In the genomic region with DNA sequence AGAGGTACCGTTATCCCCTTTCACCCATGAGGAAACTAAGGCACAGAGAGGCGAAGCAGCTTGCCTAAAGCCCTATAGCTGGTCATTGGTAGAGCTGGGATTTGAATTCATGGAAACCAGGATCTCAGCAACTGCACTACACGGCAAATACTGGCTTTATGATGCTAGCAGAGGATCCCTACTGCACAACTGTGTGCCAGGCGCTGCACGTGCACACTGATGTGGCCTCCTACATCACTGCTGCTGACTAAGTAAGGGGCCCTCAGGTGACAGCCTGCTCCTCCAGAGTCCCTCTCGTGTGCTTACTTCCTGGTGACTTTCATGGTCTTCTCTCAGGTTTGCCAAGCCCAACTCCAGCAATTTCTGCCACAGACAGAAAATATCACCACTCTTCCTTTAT, we compare ENCODE assay signal across 25 cellular contexts.
"Had no signal": no experiment of that assay in that cellular context is flagged by ENCODE, and none has a peak within 500 bp of the region (broad histone marks: within the 10 kb centered on the region; RNA-seq: fewer than 3 reads in every experiment).

No MANE protein-coding gene starts in this region.

- DNase-seq: activated CD4-positive, alpha-beta T cell treated with anti-CD3 and anti-CD28 coated beads, Interleukin-2, amount 50 U/mL, for 1 hour; activated CD4-positive, CD25-positive, alpha-beta regulatory T cell; activated CD8-positive, alpha-beta memory T cell treated with anti-CD3 and anti-CD28 coated beads, Interleukin-2, amount 10 ng/mL, durations not matched to agents 7 days and 5 days; activated T-cell treated with anti-CD3 and anti-CD28 coated beads, Interleukin-2, amount 50 U/mL, for 1 hour; adrenal gland; dermis blood vessel endothelial cell; effector memory CD4-positive, alpha-beta T cell; heart left ventricle; kidney; psoas muscle; right cardiac atrium; small intestine; stimulated activated CD4-positive, alpha-beta T cell treated with anti-CD3 and anti-CD28 coated beads, Interleukin-15, amount 100 ng/mL, for 24 hours; stimulated activated CD4-positive, alpha-beta T cell treated with anti-CD3 and anti-CD28 coated beads, Interleukin-4, amount 100 ng/mL, for 24 hours; stomach; T-helper 9 cell; trophoblast cell had no signal

- H3K9me3 ChIP-seq: adrenal gland, esophagus muscularis mucosa, gastroesophageal sphincter, heart left ventricle, psoas muscle, stomach, vagina had no signal

- H3K27ac ChIP-seq: adrenal gland, cardiac muscle cell, esophagus muscularis mucosa, gastroesophageal sphincter, heart left ventricle, psoas muscle, stomach, vagina had no signal

- H3K27me3 ChIP-seq: adrenal gland, heart left ventricle, vagina had no signal

- H3K4me3 ChIP-seq: adrenal gland, cardiac muscle cell, esophagus muscularis mucosa, gastroesophageal sphincter, heart left ventricle, psoas muscle, stomach, vagina had no signal

- FAIRE-seq: endothelial cell of umbilical vein, kidney, small intestine had no signal

- ATAC-seq: activated CD8-positive, alpha-beta memory T cell treated with anti-CD3 and anti-CD28 coated beads, Interleukin-2, amount 10 ng/mL, durations not matched to agents 7 days and 5 days; activated naive CD4-positive, alpha-beta T cell treated with anti-CD3 and anti-CD28 coated beads, Interleukin-2, amount 50 U/mL, for 72 hours; gastroesophageal sphincter; heart left ventricle; left lobe of liver; psoas muscle; right cardiac atrium; stimulated activated effector memory CD8-positive, alpha-beta T cell treated with anti-CD3 and anti-CD28 coated beads, Interleukin-12 subunit alpha, Interleukin-12 subunit beta, amount 100 ng/mL, for 72 hours had no signal
